Comparison of ENCODE assay signal across 27 cellular contexts in the genomic region with DNA sequence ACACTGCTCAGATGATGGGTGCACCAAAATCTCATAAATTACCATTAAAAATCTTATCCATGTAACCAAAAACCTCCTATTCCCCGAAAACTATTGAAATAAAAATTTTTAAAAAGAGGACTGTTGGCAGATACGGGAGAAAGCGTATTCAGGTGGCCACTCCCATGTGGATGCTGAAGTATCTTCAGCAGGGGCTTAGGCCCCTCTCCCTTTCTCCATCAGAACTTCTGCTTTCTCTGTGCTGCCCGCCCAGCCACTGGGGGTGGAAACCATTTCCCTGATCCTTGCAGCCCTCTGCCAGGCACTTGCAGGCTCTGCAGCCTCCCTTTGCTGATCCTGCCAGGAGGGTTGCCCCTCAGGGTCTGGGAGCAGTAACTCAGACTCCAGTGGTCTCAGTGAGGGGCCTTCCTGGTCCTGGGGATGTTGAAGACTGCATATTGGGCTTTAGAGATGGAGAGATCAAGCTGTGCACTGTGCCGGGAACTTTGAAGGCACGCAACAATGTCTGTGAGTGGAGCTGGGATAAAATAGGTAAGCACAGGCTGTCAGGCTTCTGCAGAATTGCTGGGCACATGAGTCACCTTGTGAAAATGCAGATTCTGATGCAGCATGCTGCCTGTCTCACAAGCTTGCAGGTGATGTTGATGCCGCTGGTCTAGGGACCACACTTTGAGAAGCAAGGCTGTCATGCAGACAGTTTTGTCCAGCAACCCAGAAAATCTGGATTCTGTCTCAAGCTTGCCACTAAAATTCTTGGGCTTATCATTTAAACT. TPM values are rescaled to one million over a fixed set of nuclear protein-coding genes. Genes with fewer than 3 reads are reported as not detected.
"Had no signal": no experiment of that assay in that cellular context is flagged by ENCODE, and none has a peak within 500 bp of the region (broad histone marks: within the 10 kb centered on the region; RNA-seq: fewer than 3 reads in every experiment).

No MANE protein-coding gene starts in this region.

- H3K9me3 ChIP-seq: ascending aorta had no signal

- H3K27ac ChIP-seq: ascending aorta, cardiac muscle cell, VCaP had no signal

- H3K27me3 ChIP-seq: ascending aorta, cardiac muscle cell had no signal

- H3K4me3 ChIP-seq: ascending aorta, cardiac muscle cell had no signal

- H3K36me3 ChIP-seq: ascending aorta, cardiac muscle cell had no signal

- DNase-seq: activated B cell treated with CpG ODN at 0.5 μM for 24 hours; activated CD4-positive, alpha-beta memory T cell treated with anti-CD3 and anti-CD28 coated beads, Interleukin-2, amount 10 ng/mL, durations not matched to agents 7 days and 5 days; activated CD4-positive, alpha-beta T cell treated with anti-CD3 and anti-CD28 coated beads for 4 hours; activated CD4-positive, alpha-beta T cell treated with anti-CD3 and anti-CD28 coated beads, Interleukin-2, amount 10 ng/mL, durations not matched to agents 24 days and 14 days; activated CD4-positive, alpha-beta T cell treated with anti-CD3 and anti-CD28 coated beads, Interleukin-2, amount 50 U/mL, for 48 hours; activated CD4-positive, CD25-positive, alpha-beta regulatory T cell treated with anti-CD3 and anti-CD28 coated beads, Interleukin-2, amount 50 U/mL, for 72 hours; activated CD8-positive, alpha-beta memory T cell treated with anti-CD3 and anti-CD28 coated beads for 24 hours; activated CD8-positive, alpha-beta memory T cell treated with anti-CD3 and anti-CD28 coated beads, Interleukin-2, amount 10 ng/mL, durations not matched to agents 7 days and 5 days; activated CD8-positive, alpha-beta T cell treated with anti-CD3 and anti-CD28 coated beads, Interleukin-2, amount 10 ng/mL, durations not matched to agents 7 days and 5 days; activated effector memory CD4-positive, alpha-beta T cell treated with Interleukin-2 at 50 U/mL for 16 hours; activated gamma-delta T cell; activated naive CD4-positive, alpha-beta T cell treated with anti-CD3 and anti-CD28 coated beads, Interleukin-2, amount 10 ng/mL, durations not matched to agents 7 days and 5 days; activated naive CD4-positive, alpha-beta T cell treated with Interleukin-2 at 50 U/mL for 16 hours; activated naive CD8-positive, alpha-beta T cell treated with anti-CD3 and anti-CD28 coated beads, Interleukin-2, amount 10 ng/mL, durations not matched to agents 7 days and 5 days; activated naive CD8-positive, alpha-beta T cell treated with anti-CD3 and anti-CD28 coated beads, Interleukin-2, amount 50 U/mL, for 24 hours; activated T-cell treated with anti-CD3 and anti-CD28 coated beads, Interleukin-2, amount 50 U/mL, for 24 hours; activated T-cell treated with anti-CD3 and anti-CD28 coated beads, Interleukin-2, amount 50 U/mL, for 48 hours; amygdala; anterior cingulate cortex; caudate nucleus; T-cell; T-helper 2 cell; T-helper 9 cell had no signal

RNA-seq across cellular contexts. Expression of a gene that starts 59.6 kb away (rescaled TPM):
- total RNA-seq: activated B cell treated with CpG ODN at 0.5 μM for 24 hours; activated CD4-positive, alpha-beta memory T cell treated with anti-CD3 and anti-CD28 coated beads, Interleukin-2, amount 10 ng/mL, durations not matched to agents 7 days and 5 days; activated CD4-positive, alpha-beta T cell treated with anti-CD3 and anti-CD28 coated beads, Interleukin-2, amount 10 ng/mL, durations not matched to agents 24 days and 14 days; activated CD8-positive, alpha-beta memory T cell treated with anti-CD3 and anti-CD28 coated beads, Interleukin-2, amount 10 ng/mL, durations not matched to agents 7 days and 5 days; activated CD8-positive, alpha-beta T cell treated with anti-CD3 and anti-CD28 coated beads, Interleukin-2, amount 10 ng/mL, durations not matched to agents 7 days and 5 days; activated naive CD8-positive, alpha-beta T cell treated with anti-CD3 and anti-CD28 coated beads, Interleukin-2, amount 10 ng/mL, durations not matched to agents 7 days and 5 days; activated T-helper 2 cell treated with anti-CD3 and anti-CD28 coated beads, Interferon-gamma antibody, Interleukin-2, Interleukin-4, amounts not matched to agents 10 μg/mL and 5 μg/mL and 100 μg/mL, durations not matched to agents 14 hours and 24 hours and 36 hours had no signal
